17 cellular contexts compared by ENCODE assay signal in genomic region chr10:113278664-113279063, GRCh38.
DNase-seq lines count a peak whose midpoint lies in the region; ATAC-seq and TF ChIP-seq lines count a peak whose summit lies in the region.
"Had no signal": no experiment of that assay in that cellular context is flagged by ENCODE, and none has a peak within 500 bp of the region (broad histone marks: within the 10 kb centered on the region; RNA-seq: fewer than 3 reads in every experiment).

No MANE protein-coding gene starts in this region.

- ATAC-seq in HG03095 (IDR thresholded peaks at IDR 0.05; ENCODE audit: unreplicated experiment) (no peak), GM18868 (IDR thresholded peaks at IDR 0.05; ENCODE audit: unreplicated experiment) (no peak)
- ATAC-seq: CD8-positive, alpha-beta T cell; GM23338 had no signal

- TF ChIP-seq CTCF in astrocyte of the spinal cord (IDR thresholded peaks at IDR 0.05; ENCODE audit: low read depth, low read length) (no peak), nephron (IDR thresholded peaks at IDR 0.05; ENCODE audit: unreplicated experiment in 3 of 3) (no peak), GM10248 (IDR thresholded peaks at IDR 0.05; ENCODE audit: control extremely low read depth, extremely low read depth, low read depth, missing control alignments) (no peak)

- no peak overlapping the region for H3K4me3 Mint-ChIP-seq in nephron
- H3K4me3 Mint-ChIP-seq: B cell; CD8-positive, alpha-beta T cell; GM23338 had no signal

- peak overlapping the region; percentile 35 to 80 (median 69) for H3K27ac Mint-ChIP-seq in nephron
- H3K27ac Mint-ChIP-seq: B cell; CD8-positive, alpha-beta T cell; GM23338 had no signal

- peak; percentile 15 for DNase-seq in EH (ENCODE audit: low read depth)
- DNase-seq in astrocyte of the spinal cord (ENCODE audit: low read depth, low spot score) = peak; percentile 27
- no peak for DNase-seq in GM10248 (ENCODE audit: extremely low spot score)
- DNase-seq in activated T-cell treated with anti-CD3 and anti-CD28 coated beads for 4 hours = no peak
- DNase-seq: 8988T; Calu3; CD8-positive, alpha-beta T cell; DMS79 treated with DMSO at 0.1 percent for 48 hours; EL; HCEC 1CT; IMR-90 had no signal

- H3K27me3 Mint-ChIP-seq in nephron (ENCODE audit: low read depth) = no peaks in the 10 kb centered on the region
- H3K27me3 Mint-ChIP-seq: B cell had no signal

- H3K36me3 Mint-ChIP-seq in nephron (ENCODE audit: low read depth) = peaks cover 5% of the 10 kb centered on the region
- H3K36me3 Mint-ChIP-seq: CD8-positive, alpha-beta T cell had no signal

- H3K4me1 Mint-ChIP-seq in nephron = peaks cover 25% of the 10 kb centered on the region

- POLR2A ChIA-PET in GM10248 (lab: Yijun Ruan, JAX) = no interaction called here

- CTCF ChIA-PET in GM10248 (lab: Yijun Ruan, JAX) = no interaction called here

- no peak overlapping the region for H3K4me3 ChIP-seq in astrocyte of the spinal cord (ENCODE audit: low read depth, low read length)
- H3K4me3 ChIP-seq: BLaER1 treated with 17β-estradiol and CSF1 and Interleukin-3, amounts not matched to agents 10 nM and 100 nM; GM23338 had no signal

- H3K9me3 Mint-ChIP-seq in nephron = peaks cover 29% of the 10 kb centered on the region

- in situ Hi-C loops in astrocyte of the spinal cord (cut with HindIII; ENCODE audit: low sequenced_read_pairs) = no loop called here

Comparison
In these comparisons a context has a peak if more than half of its experiments do, and no peak if none do; other contexts are left out.
1. DNase-seq: peak in EH (single experiment) and astrocyte of the spinal cord (single experiment); none in GM10248 (single experiment) and activated T-cell treated with anti-CD3 and anti-CD28 coated beads for 4 hours (single experiment).